Comparison of ENCODE assay signal across 18 cellular contexts in the genomic region with DNA sequence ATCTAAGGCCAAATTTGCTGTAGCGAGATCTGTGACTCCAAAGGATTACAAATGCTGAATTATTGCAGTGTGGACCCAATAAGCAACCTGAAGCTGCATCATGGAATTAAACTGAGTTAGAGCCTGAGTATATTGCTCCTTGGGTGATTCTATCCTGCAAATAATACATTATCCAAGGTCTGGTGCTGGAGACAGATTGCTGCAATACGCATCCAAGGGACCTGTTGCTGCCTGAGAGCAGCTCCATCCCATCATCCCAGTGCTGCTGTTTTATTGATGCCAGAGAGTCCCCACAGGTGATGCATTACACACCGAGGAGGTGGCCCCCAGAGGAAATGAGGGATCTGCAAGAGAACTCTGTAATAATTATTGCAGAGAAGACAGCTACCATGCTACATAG. TPM values are rescaled to one million over a fixed set of nuclear protein-coding genes. Genes with fewer than 3 reads are reported as not detected.
DNase-seq lines count a peak whose midpoint lies in the region; ATAC-seq and TF ChIP-seq lines count a peak whose summit lies in the region.
"Had no signal": no experiment of that assay in that cellular context is flagged by ENCODE, and none has a peak within 500 bp of the region (broad histone marks: within the 10 kb centered on the region; RNA-seq: fewer than 3 reads in every experiment).

No MANE protein-coding gene starts in this region.

- no peak for TF ChIP-seq CTCF in SK-N-SH (IDR thresholded peaks at IDR 0.05)
- TF ChIP-seq CTCF in transverse colon (IDR thresholded peaks at IDR 0.05): no peak

- no peaks in the 10 kb centered on the region for H3K79me2 ChIP-seq in SK-N-SH (ENCODE audit: insufficient read depth)

- H3K4me3 ChIP-seq in SK-N-SH (ENCODE audit: low read depth in 2 of 2, low read length in 1 of 2): no peak overlapping the region
- H3K4me3 ChIP-seq in transverse colon: no peak overlapping the region
- H3K4me3 ChIP-seq: MG63 had no signal

- no peak for TF ChIP-seq POLR2A in transverse colon (IDR thresholded peaks at IDR 0.05)

- no peak overlapping the region for H3K27ac ChIP-seq in SK-N-SH (ENCODE audit: low read depth in 2 of 2, low read length in 1 of 2)
- peak overlapping the region; percentile 91 for H3K27ac ChIP-seq in angular gyrus (ENCODE audit: low read depth, low read length)
- peak overlapping the region; percentile 84 to 88 (median 84) for H3K27ac ChIP-seq in transverse colon
- H3K27ac ChIP-seq: 22Rv1 had no signal

- H3K27me3 ChIP-seq in SK-N-SH (ENCODE audit: insufficient read depth): no peaks in the 10 kb centered on the region
- no peaks in the 10 kb centered on the region for H3K27me3 ChIP-seq in transverse colon
- H3K27me3 ChIP-seq: MG63 had no signal

- in situ Hi-C loops in transverse colon (cut with MboI; ENCODE audit: low pct_ligation_motif_present in 1 of 4, low pct_unique_long_range_greater_than_20kb in 1 of 4, low sequenced_read_pairs in 3 of 4): no loop called here
- in situ Hi-C loops in G401 (cut with HindIII; ENCODE audit: low sequenced_read_pairs): no loop called here

- H3K9me3 ChIP-seq in SK-N-SH (peaks cover 18% of the 10 kb centered on the region; the same call in 1 of the 2 replicates), transverse colon (peaks cover 20 to 24% of the 10 kb centered on the region in 2 donors)

- H4K20me1 ChIP-seq in SK-N-SH (ENCODE audit: insufficient read depth): no peaks in the 10 kb centered on the region

- POLR2A ChIA-PET in SK-N-SH (lab: Yijun Ruan, JAX): no interaction called here

- CTCF ChIA-PET in SK-N-SH (lab: Yijun Ruan, JAX): interaction anchor here (1.5 to 2.7 kb wide), 3 partner anchors 10 to 121 kb away, joined by 4 to 9 read pairs (median 6); no protein-coding TSS in a partner anchor

- H3K36me3 ChIP-seq in SK-N-SH (replicated peaks in 1 of 2; ENCODE audit: control insufficient read depth in 1 of 2, insufficient read depth in 2 of 2, low read length in 1 of 2) (no peaks in the 10 kb centered on the region), transverse colon (no peaks in the 10 kb centered on the region)
- H3K36me3 ChIP-seq: BE2C, MG63 had no signal

- H3F3A ChIP-seq in SK-N-SH (replicated peaks; ENCODE audit: insufficient read depth): no peaks in the 10 kb centered on the region

- H2AFZ ChIP-seq in SK-N-SH (ENCODE audit: low read depth): no peak overlapping the region

- no peak for TF ChIP-seq EP300 in SK-N-SH (IDR thresholded peaks at IDR 0.05; ENCODE audit: borderline replicate concordance in 1 of 2, low read depth in 1 of 2, low read length in 1 of 2)
- no peak for TF ChIP-seq EP300 in transverse colon (IDR thresholded peaks at IDR 0.05; ENCODE audit: low read depth)

- no peak overlapping the region for H3K9ac ChIP-seq in SK-N-SH

- no peak overlapping the region for H3K4me2 ChIP-seq in SK-N-SH

- H3K4me1 ChIP-seq in SK-N-SH (ENCODE audit: control insufficient read depth in 1 of 2, insufficient read depth in 2 of 2, low read depth in 1 of 2, low read length in 1 of 2) (peaks cover 0 to 2% of the 10 kb centered on the region in 2 experiments; a peak in 1 of 4 replicates), transverse colon (peaks cover 9 to 30% (median 20%) of the 10 kb centered on the region in 4 donors)
- H3K4me1 ChIP-seq: BE2C had no signal

- no peak for TF ChIP-seq RAD21 in SK-N-SH (IDR thresholded peaks at IDR 0.05; ENCODE audit: low read length)

- H3K9me2 ChIP-seq in SK-N-SH: no peaks in the 10 kb centered on the region

- 25% methylated on average over 3 of the region's 3 CpGs for WGBS in SK-N-SH (ENCODE audit: low lambda C conversion rate)
- WGBS in transverse colon (ENCODE audit: low coverage in 1 of 2), 2 donors: 19 to 37% methylated on average over 2 to 3 of the region's 3 CpGs

- ATAC-seq in SK-N-SH treated with all-trans-retinoic acid at 6 μM for 48 hours: no peak
- ATAC-seq in left colon: peak; percentile 43
- ATAC-seq in HG03139 (IDR thresholded peaks at IDR 0.05; ENCODE audit: unreplicated experiment): no peak
- ATAC-seq in HG03342 (IDR thresholded peaks at IDR 0.05; ENCODE audit: unreplicated experiment): no peak
- ATAC-seq: CD8-positive, alpha-beta T cell; HCT116 had no signal

- peak; percentile 6 for DNase-seq in SK-N-SH
- DNase-seq in left colon: no peak
- DNase-seq in transverse colon: no peak
- DNase-seq in G401 (ENCODE audit: low spot score): no peak
- DNase-seq: BE2C, MG63, NCI-H1105, NCI-H1694, NCI-H226, NCI-H524 treated with DMSO at 0.1 percent for 48 hours, SHP77 had no signal

- intact Hi-C loops in left colon (cut with DNase I, micrococcal nuclease): no loop called here
- intact Hi-C loops in transverse colon (cut with DNase I; ENCODE audit: low total_unique reads): no loop called here

TF ChIP-seq in SK-N-SH, 30 proteins besides CTCF, POLR2A, EP300 and RAD21:
- TF ChIP-seq FOXJ3 (CRISPR knock-in tag; IDR thresholded peaks at IDR 0.05) (no peak), NFIC (IDR thresholded peaks at IDR 0.05; ENCODE audit: borderline replicate concordance) (no peak), FOSL2 (IDR thresholded peaks at IDR 0.05; ENCODE audit: borderline replicate concordance, low read depth) (no peak), PBX3 (IDR thresholded peaks at IDR 0.05) (no peak), RCOR1 (IDR thresholded peaks at IDR 0.05; ENCODE audit: low read length) (no peak), TCF12 (IDR thresholded peaks at IDR 0.05) (no peak), GABPA (IDR thresholded peaks at IDR 0.05; ENCODE audit: low read depth) (no peak), TAF1 (IDR thresholded peaks at IDR 0.05; ENCODE audit: borderline replicate concordance, low read depth, low read length) (no peak), JUND (IDR thresholded peaks at IDR 0.05) (no peak), SMC3 (IDR thresholded peaks at IDR 0.05; ENCODE audit: low read depth, low read length) (no peak), RFX5 (IDR thresholded peaks at IDR 0.05; ENCODE audit: low read length) (no peak), TEAD4 (IDR thresholded peaks at IDR 0.05; ENCODE audit: borderline replicate concordance, insufficient read depth) (no peak)
- TF ChIP-seq, protein P1, sequence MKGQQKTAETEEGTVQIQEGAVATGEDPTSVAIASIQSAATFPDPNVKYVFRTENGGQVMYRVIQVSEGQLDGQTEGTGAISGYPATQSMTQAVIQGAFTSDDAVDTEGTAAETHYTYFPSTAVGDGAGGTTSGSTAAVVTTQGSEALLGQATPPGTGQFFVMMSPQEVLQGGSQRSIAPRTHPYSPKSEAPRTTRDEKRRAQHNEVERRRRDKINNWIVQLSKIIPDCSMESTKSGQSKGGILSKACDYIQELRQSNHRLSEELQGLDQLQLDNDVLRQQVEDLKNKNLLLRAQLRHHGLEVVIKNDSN (IDR thresholded peaks at IDR 0.05; ENCODE audit: borderline replicate concordance, low read depth): no peak

TF ChIP-seq in SK-N-SH treated with all-trans-retinoic acid at 6 μM for 48 hours, 23 proteins besides CTCF, POLR2A, EP300 and RAD21 (continues in another document):
- TF ChIP-seq ZNF8 (CRISPR knock-in tag; IDR thresholded peaks at IDR 0.05) (no peak), ARNTL (CRISPR knock-in tag; IDR thresholded peaks at IDR 0.05; ENCODE audit: borderline replicate concordance, low read depth) (no peak), TCF4 (CRISPR knock-in tag; IDR thresholded peaks at IDR 0.05; ENCODE audit: borderline replicate concordance) (no peak), CSRNP3 (CRISPR knock-in tag; IDR thresholded peaks at IDR 0.05) (no peak), RARB (CRISPR knock-in tag; IDR thresholded peaks at IDR 0.05) (no peak), CSDC2 (CRISPR knock-in tag; IDR thresholded peaks at IDR 0.05) (no peak), TOX (CRISPR knock-in tag; IDR thresholded peaks at IDR 0.05; ENCODE audit: borderline replicate concordance) (no peak), BACH2 (CRISPR knock-in tag; IDR thresholded peaks at IDR 0.05; ENCODE audit: borderline replicate concordance) (no peak), SNAI2 (CRISPR knock-in tag; IDR thresholded peaks at IDR 0.05) (no peak), ISL1 (CRISPR knock-in tag; IDR thresholded peaks at IDR 0.05) (no peak), ESRRG (CRISPR knock-in tag; IDR thresholded peaks at IDR 0.05) (no peak), ZNF70 (CRISPR knock-in tag; IDR thresholded peaks at IDR 0.05) (no peak), ZFP3 (CRISPR knock-in tag; IDR thresholded peaks at IDR 0.05) (no peak), GLIS3 (CRISPR knock-in tag; IDR thresholded peaks at IDR 0.05) (no peak)
- TF ChIP-seq, protein P2, sequence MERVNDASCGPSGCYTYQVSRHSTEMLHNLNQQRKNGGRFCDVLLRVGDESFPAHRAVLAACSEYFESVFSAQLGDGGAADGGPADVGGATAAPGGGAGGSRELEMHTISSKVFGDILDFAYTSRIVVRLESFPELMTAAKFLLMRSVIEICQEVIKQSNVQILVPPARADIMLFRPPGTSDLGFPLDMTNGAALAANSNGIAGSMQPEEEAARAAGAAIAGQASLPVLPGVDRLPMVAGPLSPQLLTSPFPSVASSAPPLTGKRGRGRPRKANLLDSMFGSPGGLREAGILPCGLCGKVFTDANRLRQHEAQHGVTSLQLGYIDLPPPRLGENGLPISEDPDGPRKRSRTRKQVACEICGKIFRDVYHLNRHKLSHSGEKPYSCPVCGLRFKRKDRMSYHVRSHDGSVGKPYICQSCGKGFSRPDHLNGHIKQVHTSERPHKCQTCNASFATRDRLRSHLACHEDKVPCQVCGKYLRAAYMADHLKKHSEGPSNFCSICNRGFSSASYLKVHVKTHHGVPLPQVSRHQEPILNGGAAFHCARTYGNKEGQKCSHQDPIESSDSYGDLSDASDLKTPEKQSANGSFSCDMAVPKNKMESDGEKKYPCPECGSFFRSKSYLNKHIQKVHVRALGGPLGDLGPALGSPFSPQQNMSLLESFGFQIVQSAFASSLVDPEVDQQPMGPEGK (CRISPR knock-in tag; IDR thresholded peaks at IDR 0.05; ENCODE audit: borderline replicate concordance): no peak

RNA-seq across cellular contexts. Expression of gene PCSK6, which starts 31.6 kb away (rescaled TPM):
- 0.03 and 0.10 TPM in 2 replicates for polyA plus RNA-seq in SK-N-SH (2012; rRNA removed)
- polyA plus RNA-seq in SK-N-SH (2012; cell fraction: cytosol; rRNA removed): 0.05 and 0.45 TPM in 2 replicates
- 0.23 and 0.32 TPM in 2 replicates for polyA plus RNA-seq in SK-N-SH (2012; cell fraction: nucleus; rRNA removed)
- total RNA-seq in left colon (10 to 100 TPM; 36.4 to 66.2 TPM), transverse colon (100 to 1,000 TPM in 1 of 4 donors, 10 to 100 TPM in 3; 20.3 to 119 (median 49.7) TPM)
- total RNA-seq in G401 (2014; rRNA removed; shearing (Covaris generic)): 0.06 and 0.37 TPM in 2 replicates

Comparison
In these comparisons a context has a peak if more than half of its experiments do, and no peak if none do; other contexts are left out.
1. H3K27ac ChIP-seq: peak in angular gyrus (single experiment) and transverse colon (4 of 4); none in SK-N-SH (0 of 2).
2. RNA of gene PCSK6, which starts 31.6 kb away (total RNA-seq): 36.4 to 66.2 TPM in left colon and 20.3 to 119 TPM in transverse colon; 0.06 to 0.37 TPM in G401; every median in the first group is over 10 times any median in the second.